Comparison of ENCODE assay signal across 1 cellular context in genomic region chrX:37509349-37509748, GRCh38.
A peak's percentile ranks its signal among the peaks of the same experiment; 100 is the strongest.
TF ChIP-seq lines count a peak whose summit lies in the region.

No MANE protein-coding gene starts in this region.

TF ChIP-seq in HepG2, 621 proteins besides CTCF, POLR2A, EP300 and RAD21 (continued from another document):
- TF ChIP-seq ZNF407 (CRISPR knock-in tag; IDR thresholded peaks at IDR 0.05; ENCODE audit: not compliant biosample characterization) (no peak), ZNF12 (CRISPR knock-in tag; IDR thresholded peaks at IDR 0.05) (no peak), ZNF317 (CRISPR knock-in tag; IDR thresholded peaks at IDR 0.05) (no peak), MNT (IDR thresholded peaks at IDR 0.05) (0 out of 2 replicates have a peak, but pooled peaks have one; percentile 25), STAG1 (CRISPR knock-in tag; IDR thresholded peaks at IDR 0.05) (peak; percentile 40), KLF6 (CRISPR knock-in tag; IDR thresholded peaks at IDR 0.05) (no peak), ZBTB34 (CRISPR knock-in tag; IDR thresholded peaks at IDR 0.05) (no peak), SP140L (CRISPR knock-in tag; IDR thresholded peaks at IDR 0.05; ENCODE audit: borderline replicate concordance) (no peak)
